In genomic region chr20:18007534-18008292, GRCh38 we compare ENCODE assay signal across 20 cellular contexts. TPM values are rescaled to one million over a fixed set of nuclear protein-coding genes. Genes with fewer than 3 reads are reported as not detected.
DNase-seq lines count a peak whose midpoint lies in the region; ATAC-seq, FAIRE-seq and TF ChIP-seq lines count a peak whose summit lies in the region.
"Had no signal": no experiment of that assay in that cellular context is flagged by ENCODE, and none has a peak within 500 bp of the region (broad histone marks: within the 10 kb centered on the region; RNA-seq: fewer than 3 reads in every experiment).

No MANE protein-coding gene starts in this region.

- H3K4me2 ChIP-seq in astrocyte (ENCODE audit: low read length) (no peak overlapping the region), osteoblast (ENCODE audit: insufficient read depth, low read length) (no peak overlapping the region)

- H3K4me1 Mint-ChIP-seq in astrocyte (ENCODE audit: low read depth, unreplicated experiment), result no peaks in the 10 kb centered on the region
- no peaks in the 10 kb centered on the region for H3K4me1 Mint-ChIP-seq in activated CD4-positive, alpha-beta T cell treated with anti-CD3 and anti-CD28 coated beads, Interleukin-2, amount 10 ng/mL, durations not matched to agents 24 days and 14 days
- H3K4me1 Mint-ChIP-seq: activated CD4-positive, alpha-beta T cell treated with anti-CD3 and anti-CD28 coated beads, Interleukin-2, amount 10 ng/mL, durations not matched to agents 7 days and 5 days had no signal

- H3K79me2 ChIP-seq in astrocyte (ENCODE audit: insufficient read depth, low read length) (no peaks in the 10 kb centered on the region), osteoblast (ENCODE audit: insufficient read depth, low read length) (no peaks in the 10 kb centered on the region)

- H3K27ac ChIP-seq in astrocyte (ENCODE audit: low read depth, low read length) (no peak overlapping the region), osteoblast (ENCODE audit: low read depth, low read length) (no peak overlapping the region)
- H3K27ac ChIP-seq: suprapubic skin had no signal

- H3K9ac ChIP-seq in astrocyte (ENCODE audit: low read length), result no peak overlapping the region

- no peaks in the 10 kb centered on the region for H3K36me3 ChIP-seq in astrocyte (ENCODE audit: insufficient read depth, low read length)
- H3K36me3 ChIP-seq in osteoblast (ENCODE audit: insufficient read depth, low read length), result no peaks in the 10 kb centered on the region
- H3K36me3 ChIP-seq: suprapubic skin had no signal

- peak overlapping the region; percentile 39 for H2AFZ ChIP-seq in astrocyte (ENCODE audit: low read depth, low read length)
- peak overlapping the region; percentile 8 for H2AFZ ChIP-seq in osteoblast (ENCODE audit: low read length)

- H3K36me3 Mint-ChIP-seq in astrocyte (ENCODE audit: low read depth, unreplicated experiment), result no peaks in the 10 kb centered on the region
- H3K36me3 Mint-ChIP-seq in activated CD4-positive, alpha-beta T cell treated with anti-CD3 and anti-CD28 coated beads, Interleukin-2, amount 10 ng/mL, durations not matched to agents 24 days and 14 days (ENCODE audit: low read depth), result no peaks in the 10 kb centered on the region
- H3K36me3 Mint-ChIP-seq: naive thymus-derived CD8-positive, alpha-beta T cell had no signal

- H4K20me1 ChIP-seq in astrocyte (ENCODE audit: insufficient read depth, low read length), result no peaks in the 10 kb centered on the region
- H4K20me1 ChIP-seq in osteoblast (ENCODE audit: insufficient read depth, low read length), result no peaks in the 10 kb centered on the region

- intact Hi-C loops in left cardiac atrium (cut with DNase I), result no loop called here
- intact Hi-C loops in activated CD4-positive, alpha-beta T cell treated with anti-CD3 and anti-CD28 coated beads, Interleukin-2, amount 10 ng/mL, durations not matched to agents 24 days and 14 days (cut with micrococcal nuclease), result no loop called here

- FAIRE-seq in astrocyte (lab: Jason Lieb, UNC), result no peak
- FAIRE-seq: frontal cortex, GM18507 had no signal

- ATAC-seq in left cardiac atrium, result peak; percentile 48 to 84
- ATAC-seq: naive thymus-derived CD8-positive, alpha-beta T cell had no signal

- TF ChIP-seq CTCF in AG10803 (conservative IDR thresholded peaks at IDR 0.05; ENCODE audit: low read length) (no peak), astrocyte (IDR thresholded peaks at IDR 0.05; ENCODE audit: insufficient read depth, low read depth, low read length) (no peak), osteoblast (IDR thresholded peaks at IDR 0.05; ENCODE audit: extremely low read depth, low read depth, low read length) (no peak)

- H3K27me3 Mint-ChIP-seq in astrocyte (ENCODE audit: low read depth, unreplicated experiment), result no peaks in the 10 kb centered on the region
- H3K27me3 Mint-ChIP-seq in activated CD4-positive, alpha-beta T cell treated with anti-CD3 and anti-CD28 coated beads, Interleukin-2, amount 10 ng/mL, durations not matched to agents 24 days and 14 days, result no peaks in the 10 kb centered on the region
- H3K27me3 Mint-ChIP-seq: activated CD4-positive, alpha-beta T cell treated with anti-CD3 and anti-CD28 coated beads, Interleukin-2, amount 10 ng/mL, durations not matched to agents 7 days and 5 days had no signal

- H3K4me3 ChIP-seq in AG10803 (ENCODE audit: low read length) (no peak overlapping the region), astrocyte (ENCODE audit: insufficient read depth, low read depth, low read length) (no peak overlapping the region), osteoblast (ENCODE audit: insufficient read depth, low read length) (no peak overlapping the region)
- H3K4me3 ChIP-seq: suprapubic skin had no signal

- H3K4me3 Mint-ChIP-seq in astrocyte (ENCODE audit: unreplicated experiment), result no peak overlapping the region
- no peak overlapping the region for H3K4me3 Mint-ChIP-seq in activated CD4-positive, alpha-beta T cell treated with anti-CD3 and anti-CD28 coated beads, Interleukin-2, amount 10 ng/mL, durations not matched to agents 24 days and 14 days
- H3K4me3 Mint-ChIP-seq: activated CD4-positive, alpha-beta T cell treated with anti-CD3 and anti-CD28 coated beads, Interleukin-2, amount 10 ng/mL, durations not matched to agents 7 days and 5 days; naive thymus-derived CD8-positive, alpha-beta T cell; T-helper 1 cell treated with Interleukin-12 subunit alpha and Interleukin-12 subunit beta and Interleukin-4 antibody, amounts not matched to agents 30 μg/mL and 1 μg/mL, for 36 hours had no signal

- no peaks in the 10 kb centered on the region for H3K27me3 ChIP-seq in astrocyte (ENCODE audit: insufficient read depth, low read length)
- H3K27me3 ChIP-seq in osteoblast (ENCODE audit: insufficient read depth, low read length), result no peaks in the 10 kb centered on the region
- H3K27me3 ChIP-seq: suprapubic skin had no signal

- peak; percentile 15 for DNase-seq in AG10803 (ENCODE audit: low read depth)
- no peak for DNase-seq in astrocyte (ENCODE audit: low read depth)
- DNase-seq in left cardiac atrium, result peak; percentile 51
- DNase-seq in osteoblast (ENCODE audit: insufficient read length, low spot score, missing footprints), result no peak
- no peak for DNase-seq in activated CD4-positive, alpha-beta T cell treated with anti-CD3 and anti-CD28 coated beads, Interleukin-2, amount 10 ng/mL, durations not matched to agents 24 days and 14 days
- DNase-seq in GF-D8 (lab: John Stamatoyannopoulos, UW), result no peak
- DNase-seq in iPS-NIHi7 (ENCODE audit: extremely low spot score), result no peak
- DNase-seq in SKM-1 (lab: John Stamatoyannopoulos, UW; ENCODE audit: unreplicated experiment), result no peak
- DNase-seq: activated CD4-positive, alpha-beta T cell treated with anti-CD3 and anti-CD28 coated beads, Interleukin-2, amount 10 ng/mL, durations not matched to agents 7 days and 5 days; activated T-cell treated with anti-CD3 and anti-CD28 coated beads, Interleukin-2, amount 50 U/mL, for 48 hours; amniotic stem cell; effector CD8-positive, alpha-beta T cell; islet precursor cell; KG1; naive thymus-derived CD8-positive, alpha-beta T cell; NCI-H526 had no signal

- no peak overlapping the region for H3K27ac Mint-ChIP-seq in astrocyte (ENCODE audit: unreplicated experiment)
- H3K27ac Mint-ChIP-seq in activated CD4-positive, alpha-beta T cell treated with anti-CD3 and anti-CD28 coated beads, Interleukin-2, amount 10 ng/mL, durations not matched to agents 24 days and 14 days, result no peak overlapping the region
- H3K27ac Mint-ChIP-seq: activated CD4-positive, alpha-beta T cell treated with anti-CD3 and anti-CD28 coated beads, Interleukin-2, amount 10 ng/mL, durations not matched to agents 7 days and 5 days; T-helper 1 cell treated with Interleukin-12 subunit alpha and Interleukin-12 subunit beta and Interleukin-4 antibody, amounts not matched to agents 30 μg/mL and 1 μg/mL, for 36 hours had no signal

- no peaks in the 10 kb centered on the region for H3K4me1 ChIP-seq in astrocyte (ENCODE audit: insufficient read depth, low read length)
- H3K4me1 ChIP-seq in osteoblast (ENCODE audit: insufficient read depth, low read length), result no peaks in the 10 kb centered on the region

- H3K9me3 ChIP-seq in astrocyte (ENCODE audit: insufficient read depth, low read depth, low read length) (no peaks in the 10 kb centered on the region), osteoblast (ENCODE audit: low read depth, low read length) (no peaks in the 10 kb centered on the region)
- H3K9me3 ChIP-seq: suprapubic skin had no signal

- no peaks in the 10 kb centered on the region for H3K9me3 Mint-ChIP-seq in astrocyte (ENCODE audit: unreplicated experiment)
- H3K9me3 Mint-ChIP-seq in activated CD4-positive, alpha-beta T cell treated with anti-CD3 and anti-CD28 coated beads, Interleukin-2, amount 10 ng/mL, durations not matched to agents 24 days and 14 days, result no peaks in the 10 kb centered on the region
- H3K9me3 Mint-ChIP-seq: activated CD4-positive, alpha-beta T cell treated with anti-CD3 and anti-CD28 coated beads, Interleukin-2, amount 10 ng/mL, durations not matched to agents 7 days and 5 days; naive thymus-derived CD8-positive, alpha-beta T cell; T-helper 1 cell treated with Interleukin-12 subunit alpha and Interleukin-12 subunit beta and Interleukin-4 antibody, amounts not matched to agents 30 μg/mL and 1 μg/mL, for 36 hours had no signal

RNA-seq across cellular contexts. Expression of gene MGME1, which starts 38.9 kb away (rescaled TPM):
- 14.1 and 14.2 TPM in 2 replicates for total RNA-seq in astrocyte
- total RNA-seq in left cardiac atrium, result 10 to 100 TPM in 1 of 2 donors, 1 to 10 TPM in 1; 9.0 to 11.1 TPM
- total RNA-seq in osteoblast, result 8.3 and 13.6 TPM in 2 replicates
- total RNA-seq in activated CD4-positive, alpha-beta T cell treated with anti-CD3 and anti-CD28 coated beads, Interleukin-2, amount 10 ng/mL, durations not matched to agents 24 days and 14 days, result 32.7 and 34.3 TPM in 2 replicates

RNA-seq across cellular contexts. Expression of gene SNX5, which starts 39.1 kb away (rescaled TPM):
- 78.0 and 95.1 TPM in 2 replicates for total RNA-seq in astrocyte
- total RNA-seq in left cardiac atrium, result 10 to 100 TPM; 46.7 to 48.2 TPM
- total RNA-seq in osteoblast, result 89.9 and 93.7 TPM in 2 replicates
- total RNA-seq in activated CD4-positive, alpha-beta T cell treated with anti-CD3 and anti-CD28 coated beads, Interleukin-2, amount 10 ng/mL, durations not matched to agents 24 days and 14 days, result 230 and 240 TPM in 2 replicates

RNA-seq across cellular contexts. Expression of gene OVOL2, which starts 50.0 kb away (rescaled TPM):
- 0.57 TPM in 1 of 2 replicates, not detected in the other for total RNA-seq in astrocyte
- total RNA-seq in left cardiac atrium, result not detected
- total RNA-seq in osteoblast, result not detected in 2 replicates
- not detected in 2 replicates for total RNA-seq in activated CD4-positive, alpha-beta T cell treated with anti-CD3 and anti-CD28 coated beads, Interleukin-2, amount 10 ng/mL, durations not matched to agents 24 days and 14 days
- total RNA-seq: activated CD4-positive, alpha-beta T cell treated with anti-CD3 and anti-CD28 coated beads, Interleukin-2, amount 10 ng/mL, durations not matched to agents 7 days and 5 days; naive thymus-derived CD8-positive, alpha-beta T cell had no signal

Comparison
In these comparisons a context has a peak if more than half of its experiments do, and no peak if none do; other contexts are left out.
1. DNase-seq: peak in AG10803 (single experiment) and left cardiac atrium (single experiment); none in astrocyte (single experiment), osteoblast (single experiment), activated CD4-positive, alpha-beta T cell treated with anti-CD3 and anti-CD28 coated beads, Interleukin-2, amount 10 ng/mL, durations not matched to agents 24 days and 14 days (single experiment), GF-D8 (single experiment), iPS-NIHi7 (single experiment) and SKM-1 (single experiment).